10 cellular contexts compared by ENCODE assay signal in the genomic region with DNA sequence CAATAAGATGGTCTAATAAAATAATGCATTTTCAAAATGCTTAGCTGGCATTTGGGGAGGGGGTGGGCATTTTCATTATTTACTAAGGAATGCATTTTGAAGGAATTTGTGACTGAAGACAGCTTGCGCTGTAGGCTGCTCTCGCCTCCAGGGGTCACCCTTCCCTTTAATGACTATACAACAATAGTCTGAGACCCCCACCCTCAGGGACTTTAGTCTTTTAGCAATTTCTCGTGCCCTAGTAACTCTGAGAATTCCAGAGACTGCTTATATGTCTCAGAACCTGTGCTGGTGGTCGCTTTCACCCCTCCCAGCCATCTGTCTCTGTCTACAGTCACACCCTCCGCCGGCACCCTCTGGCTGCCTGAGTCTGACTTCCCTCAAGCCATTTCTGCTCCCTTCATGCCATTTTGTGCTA.
A peak's percentile ranks its signal among the peaks of the same experiment; 100 is the strongest.
DNase-seq lines count a peak whose midpoint lies in the region; ATAC-seq, FAIRE-seq and TF ChIP-seq lines count a peak whose summit lies in the region.
"Had no signal": no experiment of that assay in that cellular context is flagged by ENCODE, and none has a peak within 500 bp of the region (broad histone marks: within the 10 kb centered on the region; RNA-seq: fewer than 3 reads in every experiment).

No MANE protein-coding gene starts in this region.

- TF ChIP-seq CTCF in GM12865 (IDR thresholded peaks at IDR 0.05; ENCODE audit: insufficient read depth, low read depth, low read length, missing control alignments) (peak; percentile 38), bronchial epithelial cell (IDR thresholded peaks at IDR 0.05; ENCODE audit: insufficient read depth, low read length, severe bottlenecking) (peak; percentile 33), neural crest cell (conservative IDR thresholded peaks at IDR 0.05) (peak; percentile 74)

- H3K36me3 Mint-ChIP-seq in neural crest cell (ENCODE audit: low read depth): no peaks in the 10 kb centered on the region

- no peaks in the 10 kb centered on the region for H3K27me3 Mint-ChIP-seq in neural crest cell (ENCODE audit: low read depth)

- no peak for FAIRE-seq in bronchial epithelial cell (lab: Jason Lieb, UNC)

- peak overlapping the region; percentile 88 for H3K27ac Mint-ChIP-seq in neural crest cell (ENCODE audit: unreplicated experiment)

- peaks cover 80% of the 10 kb centered on the region for H3K4me1 Mint-ChIP-seq in neural crest cell

- DNase-seq in GM12865 (ENCODE audit: low read depth) (no peak), KBM-7 (peak; percentile 20), bronchial epithelial cell (ENCODE audit: low read depth) (no peak), neural crest cell (ENCODE audit: low read depth, low spot score) (peak; percentile 65), midbrain (lab: John Stamatoyannopoulos, UW) (no peak)
- DNase-seq in activated naive CD4-positive, alpha-beta T cell treated with Interleukin-2 at 50 U/mL for 16 hours: no peak
- no peak for DNase-seq in stimulated activated CD4-positive, alpha-beta T cell treated with anti-CD3 and anti-CD28 coated beads, Interleukin-12 subunit alpha, Interleukin-12 subunit beta, amount 100 ng/mL, for 4 hours

- in situ Hi-C loops in KBM-7 (cut with MboI; ENCODE audit: low pct_unique_long_range_greater_than_20kb, low sequenced_read_pairs): no loop called here

- peak overlapping the region; percentile 68 for H3K4me3 Mint-ChIP-seq in neural crest cell

- H3K36me3 ChIP-seq in bronchial epithelial cell (ENCODE audit: control insufficient read depth, insufficient read depth, low read length): no peaks in the 10 kb centered on the region
- H3K36me3 ChIP-seq: ovary, thoracic aorta had no signal

- no peaks in the 10 kb centered on the region for H3K9me3 Mint-ChIP-seq in neural crest cell

- H3K27me3 ChIP-seq in bronchial epithelial cell (ENCODE audit: control insufficient read depth, insufficient read depth, low read length): no peaks in the 10 kb centered on the region
- H3K27me3 ChIP-seq: ovary had no signal

- no peak for ATAC-seq in GM21737 (IDR thresholded peaks at IDR 0.05; ENCODE audit: unreplicated experiment)

- H3K4me3 ChIP-seq in GM12865 (ENCODE audit: low read depth, low read length): no peak overlapping the region
- no peak overlapping the region for H3K4me3 ChIP-seq in bronchial epithelial cell (ENCODE audit: low read depth, low read length)
- H3K4me3 ChIP-seq: ovary, thoracic aorta had no signal

Comparison
In these comparisons a context has a peak if more than half of its experiments do, and no peak if none do; other contexts are left out.
1. DNase-seq: peak in KBM-7 (single experiment) and neural crest cell (single experiment); none in GM12865 (single experiment), bronchial epithelial cell (single experiment), activated naive CD4-positive, alpha-beta T cell treated with Interleukin-2 at 50 U/mL for 16 hours (single experiment), stimulated activated CD4-positive, alpha-beta T cell treated with anti-CD3 and anti-CD28 coated beads, Interleukin-12 subunit alpha, Interleukin-12 subunit beta, amount 100 ng/mL, for 4 hours (single experiment) and midbrain (single experiment).
2. Peak in every context shown above with its lines, with median percentiles within 50 percentile points of each other: CTCF ChIP-seq.